In genomic region chr20:1345030-1345755, GRCh38 we compare ENCODE assay signal across 18 cellular contexts. TPM values are rescaled to one million over a fixed set of nuclear protein-coding genes. Genes with fewer than 3 reads are reported as not detected.
DNase-seq lines count a peak whose midpoint lies in the region; TF ChIP-seq lines count a peak whose summit lies in the region.
"Had no signal": no experiment of that assay in that cellular context is flagged by ENCODE, and none has a peak within 500 bp of the region (broad histone marks: within the 10 kb centered on the region; RNA-seq: fewer than 3 reads in every experiment).

No MANE protein-coding gene starts in this region.

- DNase-seq in activated CD4-positive, alpha-beta T cell treated with anti-CD3 and anti-CD28 coated beads, Interleukin-2, amount 10 ng/mL, durations not matched to agents 24 days and 14 days, result peak; percentile 57
- no peak for DNase-seq in activated CD4-positive, alpha-beta T cell treated with anti-CD3 and anti-CD28 coated beads for 4 hours
- peak; percentile 13 for DNase-seq in H9
- peak; percentile 49 for DNase-seq in osteocyte (ENCODE audit: extremely low spot score, unreplicated experiment)
- DNase-seq in NCI-H1417 (lab: John Stamatoyannopoulos, UW), result no peak
- DNase-seq in NCI-H2196 treated with DMSO at 0.1 percent for 48 hours (lab: John Stamatoyannopoulos, UW; ENCODE audit: unreplicated experiment), result no peak
- no peak for DNase-seq in HAP-1 (ENCODE audit: low spot score in 2 of 2)
- DNase-seq: activated CD4-positive, alpha-beta T cell treated with anti-CD3 and anti-CD28 coated beads, Interleukin-2, amount 50 U/mL, for 4 hours; BE2C; kidney glomerular epithelial cell; NCI-H2081 treated with DMSO at 0.1 percent for 48 hours; psoas muscle; upper lobe of right lung; WERI-Rb-1 had no signal

- H3K4ac ChIP-seq in H9 (ENCODE audit: low read depth, low read length), result no peak overlapping the region

- no peak overlapping the region for H4K5ac ChIP-seq in H9 (ENCODE audit: insufficient read length, low read depth, low read length)

- no peak overlapping the region for H3K56ac ChIP-seq in H9 (ENCODE audit: insufficient read length, low read depth, low read length)

- no peak overlapping the region for H3K4me3 Mint-ChIP-seq in activated CD4-positive, alpha-beta T cell treated with anti-CD3 and anti-CD28 coated beads, Interleukin-2, amount 10 ng/mL, durations not matched to agents 24 days and 14 days
- no peak overlapping the region for H3K4me3 Mint-ChIP-seq in H9
- H3K4me3 Mint-ChIP-seq in activated naive CD8-positive, alpha-beta T cell, result no peak overlapping the region
- no peak overlapping the region for H3K4me3 Mint-ChIP-seq in osteocyte (ENCODE audit: unreplicated experiment)
- H3K4me3 Mint-ChIP-seq: brain had no signal

- no peaks in the 10 kb centered on the region for H3K36me3 ChIP-seq in HAP-1 (replicated peaks)
- H3K36me3 ChIP-seq: BE2C, heart left ventricle, upper lobe of right lung, WERI-Rb-1 had no signal

- no peak overlapping the region for H3K18ac ChIP-seq in H9 (ENCODE audit: insufficient read length, low read depth, low read length)

- no peak for TF ChIP-seq CTCF in H9 (conservative IDR thresholded peaks at IDR 0.05)
- TF ChIP-seq CTCF in osteocyte (IDR thresholded peaks at IDR 0.05), result no peak

- H3K9me3 ChIP-seq in H9 (ENCODE audit: control insufficient read depth, low read depth, low read length) (no peaks in the 10 kb centered on the region), HAP-1 (peaks cover 4% of the 10 kb centered on the region; the same call in 1 of the 2 replicates)
- H3K9me3 ChIP-seq: BE2C, psoas muscle, upper lobe of right lung had no signal

- H3K79me2 ChIP-seq in H9 (ENCODE audit: insufficient read depth, low read length), result no peaks in the 10 kb centered on the region

- H2BK20ac ChIP-seq in H9 (ENCODE audit: low read depth, low read length, poor library complexity, severe bottlenecking), result no peak overlapping the region

- H3K27me3 Mint-ChIP-seq in activated CD4-positive, alpha-beta T cell treated with anti-CD3 and anti-CD28 coated beads, Interleukin-2, amount 10 ng/mL, durations not matched to agents 24 days and 14 days, result no peaks in the 10 kb centered on the region
- H3K27me3 Mint-ChIP-seq in H9 (ENCODE audit: low read depth) (peaks cover 1% of the 10 kb centered on the region; the same call in 1 of the 2 replicates), osteocyte (ENCODE audit: unreplicated experiment) (no peaks in the 10 kb centered on the region)
- no peaks in the 10 kb centered on the region for H3K27me3 Mint-ChIP-seq in activated naive CD8-positive, alpha-beta T cell
- H3K27me3 Mint-ChIP-seq: brain had no signal

- no peak overlapping the region for H2AK5ac ChIP-seq in H9 (ENCODE audit: insufficient read length, low read length)

- peaks cover 30% of the 10 kb centered on the region for H3K36me3 Mint-ChIP-seq in activated CD4-positive, alpha-beta T cell treated with anti-CD3 and anti-CD28 coated beads, Interleukin-2, amount 10 ng/mL, durations not matched to agents 24 days and 14 days (ENCODE audit: low read depth)
- peaks cover 0 to 18% (median 14%) of the 10 kb centered on the region in 3 experiments; a peak in 6 of 7 replicates for H3K36me3 Mint-ChIP-seq in H9 (ENCODE audit: insufficient read depth in 1 of 3, low read depth in 3 of 3)
- H3K36me3 Mint-ChIP-seq in activated naive CD8-positive, alpha-beta T cell, result peaks cover 17% of the 10 kb centered on the region
- peaks cover 9% of the 10 kb centered on the region for H3K36me3 Mint-ChIP-seq in osteocyte (ENCODE audit: unreplicated experiment)

- H2BK15ac ChIP-seq in H9 (ENCODE audit: low read depth, low read length), result no peak overlapping the region

- H3K23me2 ChIP-seq in H9 (ENCODE audit: insufficient read length, low read depth, low read length, poor library complexity, severe bottlenecking), result no peaks in the 10 kb centered on the region

- H3K4me3 ChIP-seq in HAP-1, result no peak overlapping the region
- H3K4me3 ChIP-seq: heart left ventricle, lung, psoas muscle, upper lobe of right lung had no signal

- peaks cover 8% of the 10 kb centered on the region for H3K9me3 Mint-ChIP-seq in activated CD4-positive, alpha-beta T cell treated with anti-CD3 and anti-CD28 coated beads, Interleukin-2, amount 10 ng/mL, durations not matched to agents 24 days and 14 days
- peaks cover 10 to 14% of the 10 kb centered on the region in 2 experiments for H3K9me3 Mint-ChIP-seq in H9
- H3K9me3 Mint-ChIP-seq in activated naive CD8-positive, alpha-beta T cell (ENCODE audit: low read depth), result peaks cover 3% of the 10 kb centered on the region
- peaks cover 28% of the 10 kb centered on the region for H3K9me3 Mint-ChIP-seq in osteocyte (ENCODE audit: unreplicated experiment)

- no peak overlapping the region for H3K23ac ChIP-seq in H9 (ENCODE audit: insufficient read length, low read depth, low read length)

- H3K4me1 Mint-ChIP-seq in activated CD4-positive, alpha-beta T cell treated with anti-CD3 and anti-CD28 coated beads, Interleukin-2, amount 10 ng/mL, durations not matched to agents 24 days and 14 days, result peaks cover 18% of the 10 kb centered on the region
- H3K4me1 Mint-ChIP-seq in H9, result no peaks in the 10 kb centered on the region
- H3K4me1 Mint-ChIP-seq in activated naive CD8-positive, alpha-beta T cell (ENCODE audit: low read depth), result peaks cover 41% of the 10 kb centered on the region
- H3K4me1 Mint-ChIP-seq in osteocyte (ENCODE audit: unreplicated experiment), result peaks cover 5% of the 10 kb centered on the region

- no peak overlapping the region for H2AFZ ChIP-seq in H9 (ENCODE audit: low read length)

- H3K4me1 ChIP-seq in H9 (ENCODE audit: insufficient read depth, low read length) (no peaks in the 10 kb centered on the region), HAP-1 (no peaks in the 10 kb centered on the region)
- H3K4me1 ChIP-seq: upper lobe of right lung had no signal

- H3K79me1 ChIP-seq in H9 (ENCODE audit: insufficient read depth, low read depth, low read length, poor library complexity, severe bottlenecking), result no peaks in the 10 kb centered on the region

- no peaks in the 10 kb centered on the region for H4K20me1 ChIP-seq in H9 (ENCODE audit: control insufficient read depth, insufficient read depth, insufficient read length)

- no peak overlapping the region for H3K9ac ChIP-seq in H9 (ENCODE audit: extremely low read depth, insufficient read length, low read length)

- H3K27me3 ChIP-seq in H9 (ENCODE audit: insufficient read depth, low read length) (no peaks in the 10 kb centered on the region; the same call in 1 of the 2 replicates), HAP-1 (ENCODE audit: low read depth) (no peaks in the 10 kb centered on the region)
- H3K27me3 ChIP-seq: BE2C, heart left ventricle, upper lobe of right lung had no signal

- H4K91ac ChIP-seq in H9 (ENCODE audit: insufficient read length, low read depth, low read length), result no peak overlapping the region

- no peak overlapping the region for H2BK120ac ChIP-seq in H9 (ENCODE audit: low read depth, low read length, poor library complexity, severe bottlenecking)

- H3K4me2 ChIP-seq in H9 (ENCODE audit: insufficient read depth, insufficient read length, low read length), result no peak overlapping the region

- no peak overlapping the region for H3K27ac ChIP-seq in H9 (ENCODE audit: insufficient read length, low read depth, low read length)
- H3K27ac ChIP-seq: heart left ventricle, psoas muscle, upper lobe of right lung, WERI-Rb-1 had no signal

- WGBS in H9 (ENCODE audit: extremely low coverage, insufficient read length, low lambda C conversion rate), result no CpG with 5 or more reads among the region's 4 CpGs

- H4K8ac ChIP-seq in H9 (replicated peaks; ENCODE audit: insufficient read length, low read depth, low read length), result no peak overlapping the region

- intact Hi-C loops in activated CD4-positive, alpha-beta T cell treated with anti-CD3 and anti-CD28 coated beads, Interleukin-2, amount 10 ng/mL, durations not matched to agents 24 days and 14 days (cut with micrococcal nuclease), result no loop called here

- H2BK12ac ChIP-seq in H9 (ENCODE audit: insufficient read length, low read depth, low read length), result no peak overlapping the region

- no peak overlapping the region for H2BK5ac ChIP-seq in H9 (ENCODE audit: insufficient read length, low read length)

- no peak overlapping the region for H3T11ph ChIP-seq in H9 (ENCODE audit: low read length)

- H3K14ac ChIP-seq in H9 (ENCODE audit: insufficient read depth, low read length), result no peak overlapping the region

- in situ Hi-C loops in HAP-1 (cut with MboI; ENCODE audit: low sequenced_read_pairs), result no loop called here

- no peak overlapping the region for H3K27ac Mint-ChIP-seq in activated CD4-positive, alpha-beta T cell treated with anti-CD3 and anti-CD28 coated beads, Interleukin-2, amount 10 ng/mL, durations not matched to agents 24 days and 14 days
- H3K27ac Mint-ChIP-seq in H9 (peak overlapping the region in 1 of 3 experiments; percentile 36; a peak in 1 of 7 replicates), osteocyte (ENCODE audit: unreplicated experiment) (no peak overlapping the region)
- peak overlapping the region; percentile 58 for H3K27ac Mint-ChIP-seq in activated naive CD8-positive, alpha-beta T cell
- H3K27ac Mint-ChIP-seq: brain had no signal

RNA-seq across cellular contexts. Expression of gene SDCBP2, which starts 16.3 kb away (rescaled TPM):
- total RNA-seq in activated CD4-positive, alpha-beta T cell treated with anti-CD3 and anti-CD28 coated beads, Interleukin-2, amount 10 ng/mL, durations not matched to agents 24 days and 14 days, result 2.0 and 3.0 TPM in 2 replicates
- total RNA-seq in H9 (2021) (1.9 and 3.1 TPM in 2 replicates), osteocyte (0.97 and 1.6 TPM in 2 replicates)

RNA-seq across cellular contexts. Expression of gene FKBP1A, which starts 47.7 kb away (rescaled TPM):
- total RNA-seq in activated CD4-positive, alpha-beta T cell treated with anti-CD3 and anti-CD28 coated beads, Interleukin-2, amount 10 ng/mL, durations not matched to agents 24 days and 14 days, result 291 and 292 TPM in 2 replicates
- total RNA-seq in H9 (2021), result 196 and 210 TPM in 2 replicates
- total RNA-seq in osteocyte, result 180 and 187 TPM in 2 replicates

Comparison
In these comparisons a context has a peak if more than half of its experiments do, and no peak if none do; other contexts are left out.
1. DNase-seq: peak in activated CD4-positive, alpha-beta T cell treated with anti-CD3 and anti-CD28 coated beads, Interleukin-2, amount 10 ng/mL, durations not matched to agents 24 days and 14 days (single experiment), H9 (single experiment) and osteocyte (single experiment); none in activated CD4-positive, alpha-beta T cell treated with anti-CD3 and anti-CD28 coated beads for 4 hours (0 of 2), NCI-H1417 (0 of 3), NCI-H2196 treated with DMSO at 0.1 percent for 48 hours (single experiment) and HAP-1 (0 of 2).